In the genomic region with DNA sequence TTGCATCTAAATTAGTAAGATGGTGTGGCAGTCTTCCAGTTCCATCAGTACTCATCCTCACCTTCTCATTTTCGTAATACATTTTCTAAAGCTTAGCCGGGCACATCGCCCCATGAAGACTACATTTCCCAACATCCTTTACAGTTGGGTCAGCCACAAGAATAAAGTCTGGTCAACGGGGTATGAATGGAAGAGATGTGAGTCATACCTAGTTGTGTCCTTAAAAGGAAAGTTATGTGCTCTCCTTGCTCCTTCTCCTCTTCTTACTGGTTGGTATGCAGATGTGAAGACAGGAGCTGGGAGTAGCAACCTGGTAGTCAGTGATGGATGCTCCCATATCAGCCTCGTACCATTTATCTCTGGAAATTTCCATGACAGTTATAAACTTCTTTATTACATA, we compare ENCODE assay signal across 12 cellular contexts. TPM values are rescaled to one million over a fixed set of nuclear protein-coding genes. Genes with fewer than 3 reads are reported as not detected.
DNase-seq lines count a peak whose midpoint lies in the region; TF ChIP-seq lines count a peak whose summit lies in the region.
"Had no signal": no experiment of that assay in that cellular context is flagged by ENCODE, and none has a peak within 500 bp of the region (broad histone marks: within the 10 kb centered on the region; RNA-seq: fewer than 3 reads in every experiment).

No MANE protein-coding gene starts in this region.

- TF ChIP-seq POLR2A in lower leg skin (IDR thresholded peaks at IDR 0.05) = no peak

- intact Hi-C loops in lower leg skin (cut with DNase I; ENCODE audit: low total_unique reads) = no loop called here

- H3K4me1 Mint-ChIP-seq in neural progenitor cell = peaks cover 11% of the 10 kb centered on the region

- H3K9me3 ChIP-seq in neural progenitor cell (ENCODE audit: low read depth) = no peaks in the 10 kb centered on the region

- peak overlapping the region; percentile 47 for H3K27ac Mint-ChIP-seq in neural progenitor cell
- H3K27ac Mint-ChIP-seq: stimulated activated naive CD8-positive, alpha-beta T cell treated with anti-CD3 and anti-CD28 coated beads, Interleukin-15, Interleukin-2, amounts not matched to agents 100 ng/mL and 50 ng/mL, for 24 hours had no signal

- no peaks in the 10 kb centered on the region for H3K27me3 ChIP-seq in neural progenitor cell

- no peaks in the 10 kb centered on the region for H3K36me3 ChIP-seq in neural progenitor cell

- DNase-seq in ELR (ENCODE audit: low read depth) = peak; percentile 59
- peak; percentile 69 for DNase-seq in MV-4-11 (lab: John Stamatoyannopoulos, UW)
- DNase-seq in dermis blood vessel endothelial cell = peak; percentile 6
- no peak for DNase-seq in neural progenitor cell (ENCODE audit: low spot score)
- no peak for DNase-seq in lower leg skin (ENCODE audit: low spot score in 2 of 2)
- no peak for DNase-seq in cerebellar cortex (ENCODE audit: low spot score)
- DNase-seq in NCI-H345 treated with DMSO at 0.1 percent for 48 hours (lab: John Stamatoyannopoulos, UW; ENCODE audit: unreplicated experiment) = no peak
- DNase-seq in HuH-7 (ENCODE audit: low spot score) = no peak
- DNase-seq: GDM1, NCI-H1436 treated with DMSO at 0.1 percent for 48 hours had no signal

- no peaks in the 10 kb centered on the region for H3K79me2 ChIP-seq in neural progenitor cell (ENCODE audit: low read depth)

- H3K27ac ChIP-seq in neural progenitor cell = no peak overlapping the region
- H3K27ac ChIP-seq: skin epidermis had no signal

- H3K27me3 Mint-ChIP-seq in neural progenitor cell (ENCODE audit: insufficient read depth, low read depth) = peaks cover 4% of the 10 kb centered on the region
- H3K27me3 Mint-ChIP-seq: stimulated activated naive CD8-positive, alpha-beta T cell treated with anti-CD3 and anti-CD28 coated beads, Interleukin-15, Interleukin-2, amounts not matched to agents 100 ng/mL and 50 ng/mL, for 24 hours had no signal

- no peaks in the 10 kb centered on the region for H3K4me1 ChIP-seq in neural progenitor cell

- no peaks in the 10 kb centered on the region for H4K20me1 ChIP-seq in neural progenitor cell (ENCODE audit: low read depth)

- H3K9ac ChIP-seq in neural progenitor cell = no peak overlapping the region

- WGBS in lower leg skin, 2 donors = 76 to 77% methylated on average over 5 of the region's 5 CpGs

- no peak overlapping the region for H3K4me3 Mint-ChIP-seq in neural progenitor cell
- H3K4me3 Mint-ChIP-seq: stimulated activated naive CD8-positive, alpha-beta T cell treated with anti-CD3 and anti-CD28 coated beads, Interleukin-15, Interleukin-2, amounts not matched to agents 100 ng/mL and 50 ng/mL, for 24 hours had no signal

- no peak overlapping the region for H2AFZ ChIP-seq in neural progenitor cell (replicated peaks)

- no peaks in the 10 kb centered on the region for H3K36me3 Mint-ChIP-seq in neural progenitor cell

- H3K4me2 ChIP-seq in neural progenitor cell = no peak overlapping the region

- no peak for TF ChIP-seq CTCF in neural progenitor cell (IDR thresholded peaks at IDR 0.05)
- TF ChIP-seq CTCF in lower leg skin (IDR thresholded peaks at IDR 0.05) = no peak

- H3K4me3 ChIP-seq in neural progenitor cell (no peak overlapping the region), lower leg skin (ENCODE audit: low read depth, poor library complexity, severe bottlenecking) (no peak overlapping the region)
- H3K4me3 ChIP-seq: skin epidermis had no signal

- no peaks in the 10 kb centered on the region for H3F3A ChIP-seq in neural progenitor cell (ENCODE audit: low read depth)

- H3K9me3 Mint-ChIP-seq in neural progenitor cell = peaks cover 13% of the 10 kb centered on the region

RNA-seq across cellular contexts. Expression of gene EGLN3, which starts 35.9 kb away (rescaled TPM):
- total RNA-seq in dermis blood vessel endothelial cell (1.4 and 2.1 TPM in 2 replicates), neural progenitor cell (ENCODE audit: low replicate concordance) (65.0 and 73.5 TPM in 2 replicates), lower leg skin (100 to 1,000 TPM; 161 to 299 (median 167) TPM)

Comparison
In these comparisons a context has a peak if more than half of its experiments do, and no peak if none do; other contexts are left out.
1. DNase-seq: peak in ELR (single experiment), MV-4-11 (single experiment) and dermis blood vessel endothelial cell (single experiment); none in neural progenitor cell (single experiment), lower leg skin (0 of 2), cerebellar cortex (single experiment), NCI-H345 treated with DMSO at 0.1 percent for 48 hours (single experiment) and HuH-7 (single experiment).
2. RNA of gene EGLN3, which starts 35.9 kb away (total RNA-seq): 161 to 299 TPM in lower leg skin and 65.0 to 73.5 TPM in neural progenitor cell; 1.4 to 2.1 TPM in dermis blood vessel endothelial cell; every median in the first group is over 10 times any median in the second.